ENCODE assay signal across 8 cellular contexts in the genomic region with DNA sequence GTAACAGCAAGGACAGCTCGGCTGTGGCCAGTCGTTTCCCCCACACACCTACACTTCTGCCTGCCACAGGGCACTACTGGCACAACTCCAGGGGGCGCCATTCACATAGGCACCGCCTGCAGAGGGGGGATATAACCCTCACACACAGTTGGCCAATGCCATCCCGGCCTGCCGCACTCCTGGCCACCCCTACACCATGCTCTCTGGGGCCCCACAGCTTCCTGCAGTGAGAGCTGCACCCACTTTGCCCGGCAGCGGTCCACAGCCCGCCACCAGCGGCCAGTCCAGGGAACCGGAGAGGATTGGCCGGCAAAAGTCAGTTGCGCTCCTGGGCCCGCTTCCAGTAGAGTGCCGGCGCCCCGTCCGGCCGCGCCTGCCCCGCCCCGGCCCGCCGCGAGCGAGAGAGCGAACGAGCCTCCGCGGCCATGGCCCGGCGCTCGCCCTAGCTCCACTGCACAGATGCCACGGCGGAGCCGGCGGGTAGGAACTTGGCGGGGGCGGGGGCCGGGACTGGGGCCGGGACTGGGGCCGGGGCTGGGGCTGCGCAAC. TPM values are rescaled to one million over a fixed set of nuclear protein-coding genes. Genes with fewer than 3 reads are reported as not detected.
DNase-seq lines count a peak whose midpoint lies in the region; ATAC-seq and TF ChIP-seq lines count a peak whose summit lies in the region.

No MANE protein-coding gene starts in this region.

- H3K36me3 ChIP-seq in ES-I3 (ENCODE audit: insufficient read depth, low read length): no peaks in the 10 kb centered on the region
- peaks cover 10% of the 10 kb centered on the region for H3K36me3 ChIP-seq in effector memory CD4-positive, alpha-beta T cell (ENCODE audit: control insufficient read depth, insufficient read depth, low read length)
- H3K36me3 ChIP-seq in lung (ENCODE audit: control insufficient read depth in 2 of 2, insufficient read depth in 2 of 2, low read length in 2 of 2): no peaks in the 10 kb centered on the region

- H3K9ac ChIP-seq in ES-I3 (ENCODE audit: low read depth, low read length): peak overlapping the region; percentile 50; the same call in 1 of the 2 replicates

- peak overlapping the region; percentile 71 for H3K4me3 Mint-ChIP-seq in activated CD4-positive, alpha-beta T cell treated with anti-CD3 and anti-CD28 coated beads, Interleukin-2, amount 10 ng/mL, durations not matched to agents 7 days and 5 days
- peak overlapping the region; percentile 86 for H3K4me3 Mint-ChIP-seq in stimulated activated effector memory CD8-positive, alpha-beta T cell treated with anti-CD3 and anti-CD28 coated beads, Interleukin-12 subunit alpha, Interleukin-12 subunit beta, amount 100 ng/mL, for 72 hours

- H3K4me3 ChIP-seq in effector memory CD4-positive, alpha-beta T cell (ENCODE audit: insufficient read depth, low read depth, low read length, poor library complexity, severe bottlenecking): peak overlapping the region; percentile 76
- peak overlapping the region; percentile 66 for H3K4me3 ChIP-seq in lung

- H3K36me3 Mint-ChIP-seq in activated CD4-positive, alpha-beta T cell treated with anti-CD3 and anti-CD28 coated beads, Interleukin-2, amount 10 ng/mL, durations not matched to agents 7 days and 5 days (ENCODE audit: low read depth): peaks cover 16% of the 10 kb centered on the region
- peaks cover 19% of the 10 kb centered on the region for H3K36me3 Mint-ChIP-seq in stimulated activated effector memory CD8-positive, alpha-beta T cell treated with anti-CD3 and anti-CD28 coated beads, Interleukin-12 subunit alpha, Interleukin-12 subunit beta, amount 100 ng/mL, for 72 hours

- no peaks in the 10 kb centered on the region for H3K9me3 Mint-ChIP-seq in activated CD4-positive, alpha-beta T cell treated with anti-CD3 and anti-CD28 coated beads, Interleukin-2, amount 10 ng/mL, durations not matched to agents 7 days and 5 days
- H3K9me3 Mint-ChIP-seq in stimulated activated effector memory CD8-positive, alpha-beta T cell treated with anti-CD3 and anti-CD28 coated beads, Interleukin-12 subunit alpha, Interleukin-12 subunit beta, amount 100 ng/mL, for 72 hours: no peaks in the 10 kb centered on the region

- peak; percentile 56 for DNase-seq in H4 (ENCODE audit: low spot score)
- DNase-seq in NAMALWA (ENCODE audit: low spot score): peak; percentile 61
- DNase-seq in activated CD4-positive, alpha-beta T cell treated with anti-CD3 and anti-CD28 coated beads, Interleukin-2, amount 10 ng/mL, durations not matched to agents 7 days and 5 days: peak; percentile 52
- DNase-seq in effector memory CD4-positive, alpha-beta T cell: no peak
- peak; percentile 81 for DNase-seq in lung (ENCODE audit: low spot score)
- peak; percentile 39 to 72 for DNase-seq in stimulated activated effector memory CD8-positive, alpha-beta T cell treated with anti-CD3 and anti-CD28 coated beads, Interleukin-12 subunit alpha, Interleukin-12 subunit beta, amount 100 ng/mL, for 72 hours (ENCODE audit: low spot score in 2 of 2)
- DNase-seq in OCI-M2 (lab: John Stamatoyannopoulos, UW; ENCODE audit: unreplicated experiment): no peak

- TF ChIP-seq CTCF in lung (IDR thresholded peaks at IDR 0.05; ENCODE audit: control extremely low read depth, extremely low read depth): peak; percentile 17

- peak overlapping the region; percentile 82 for H3K27ac ChIP-seq in effector memory CD4-positive, alpha-beta T cell (ENCODE audit: insufficient read depth, low read length, poor library complexity, severe bottlenecking)
- peak overlapping the region; percentile 49 to 86 for H3K27ac ChIP-seq in lung (ENCODE audit: low read depth in 1 of 2, low read length in 1 of 2)

- H3K27me3 Mint-ChIP-seq in activated CD4-positive, alpha-beta T cell treated with anti-CD3 and anti-CD28 coated beads, Interleukin-2, amount 10 ng/mL, durations not matched to agents 7 days and 5 days: no peaks in the 10 kb centered on the region

- WGBS in lung, 2 donors: 1% methylated on average over 33 to 43 of the region's 43 CpGs

- CTCF ChIA-PET in activated CD4-positive, alpha-beta T cell treated with anti-CD3 and anti-CD28 coated beads, Interleukin-2, amount 10 ng/mL, durations not matched to agents 7 days and 5 days (lab: Charles Lee): interaction anchor here (0.5 to 6.5 kb wide), 19 partner anchors 8 to 808 kb away, joined by 3 to 41 read pairs (median 4); no protein-coding TSS in a partner anchor

- H3K27ac Mint-ChIP-seq in activated CD4-positive, alpha-beta T cell treated with anti-CD3 and anti-CD28 coated beads, Interleukin-2, amount 10 ng/mL, durations not matched to agents 7 days and 5 days: peak overlapping the region; percentile 98
- no peak overlapping the region for H3K27ac Mint-ChIP-seq in stimulated activated effector memory CD8-positive, alpha-beta T cell treated with anti-CD3 and anti-CD28 coated beads, Interleukin-12 subunit alpha, Interleukin-12 subunit beta, amount 100 ng/mL, for 72 hours

- peak; percentile 50 for ATAC-seq in lung (ENCODE audit: insufficient read depth, low FRiP score)
- ATAC-seq in stimulated activated effector memory CD8-positive, alpha-beta T cell treated with anti-CD3 and anti-CD28 coated beads, Interleukin-12 subunit alpha, Interleukin-12 subunit beta, amount 100 ng/mL, for 72 hours: peak; percentile 66

- POLR2A ChIA-PET in activated CD4-positive, alpha-beta T cell treated with anti-CD3 and anti-CD28 coated beads, Interleukin-2, amount 10 ng/mL, durations not matched to agents 7 days and 5 days (lab: Charles Lee): interaction anchor here (0.6 kb wide), 1 partner anchor 261 kb away, joined by 4 read pairs; no protein-coding TSS in a partner anchor

- peaks cover 63% of the 10 kb centered on the region for H3K4me1 Mint-ChIP-seq in activated CD4-positive, alpha-beta T cell treated with anti-CD3 and anti-CD28 coated beads, Interleukin-2, amount 10 ng/mL, durations not matched to agents 7 days and 5 days
- peaks cover 84% of the 10 kb centered on the region for H3K4me1 Mint-ChIP-seq in stimulated activated effector memory CD8-positive, alpha-beta T cell treated with anti-CD3 and anti-CD28 coated beads, Interleukin-12 subunit alpha, Interleukin-12 subunit beta, amount 100 ng/mL, for 72 hours

- no peaks in the 10 kb centered on the region for H3K9me3 ChIP-seq in ES-I3 (ENCODE audit: control insufficient read depth, insufficient read depth, low read length)
- no peaks in the 10 kb centered on the region for H3K9me3 ChIP-seq in effector memory CD4-positive, alpha-beta T cell (ENCODE audit: control insufficient read depth, low read length)
- H3K9me3 ChIP-seq in lung (ENCODE audit: control insufficient read depth in 2 of 2, insufficient read depth in 1 of 2, low read length in 1 of 2): no peaks in the 10 kb centered on the region

- H3K27me3 ChIP-seq in effector memory CD4-positive, alpha-beta T cell (replicated peaks; ENCODE audit: control insufficient read depth, insufficient read depth, low read length, poor library complexity, severe bottlenecking): no peaks in the 10 kb centered on the region
- H3K27me3 ChIP-seq in lung (ENCODE audit: control insufficient read depth, insufficient read depth): no peaks in the 10 kb centered on the region

- H3K4me1 ChIP-seq in ES-I3 (ENCODE audit: insufficient read depth, low read length) (peaks cover 13% of the 10 kb centered on the region; the same call in 1 of the 2 replicates), lung (ENCODE audit: control insufficient read depth in 2 of 2, insufficient read depth in 2 of 2, low read length in 2 of 2) (peaks cover 9 to 29% of the 10 kb centered on the region in 2 donors)
- H3K4me1 ChIP-seq in effector memory CD4-positive, alpha-beta T cell (ENCODE audit: control insufficient read depth, insufficient read depth, low read length, poor library complexity, severe bottlenecking): peaks cover 62% of the 10 kb centered on the region

RNA-seq across cellular contexts. Expression of a gene that starts 25.6 kb away (rescaled TPM):
- 0.12 and 0.37 TPM in 2 replicates for total RNA-seq in H4 (2014; rRNA removed; shearing (Covaris generic))
- 1 to 10 TPM; 1.0 to 1.1 TPM for total RNA-seq in activated CD4-positive, alpha-beta T cell treated with anti-CD3 and anti-CD28 coated beads, Interleukin-2, amount 10 ng/mL, durations not matched to agents 7 days and 5 days
- total RNA-seq in lung: 10 to 100 TPM; 15.9 to 82.6 TPM
- polyA plus RNA-seq in lung: 100 to 1,000 TPM in 1 of 2 donors, 10 to 100 TPM in 1; 16.8 to 192 TPM

Comparison
In these comparisons a context has a peak if more than half of its experiments do, and no peak if none do; other contexts are left out.
1. DNase-seq: peak in H4 (single experiment), NAMALWA (single experiment), activated CD4-positive, alpha-beta T cell treated with anti-CD3 and anti-CD28 coated beads, Interleukin-2, amount 10 ng/mL, durations not matched to agents 7 days and 5 days (single experiment), lung (single experiment) and stimulated activated effector memory CD8-positive, alpha-beta T cell treated with anti-CD3 and anti-CD28 coated beads, Interleukin-12 subunit alpha, Interleukin-12 subunit beta, amount 100 ng/mL, for 72 hours (2 of 2); none in effector memory CD4-positive, alpha-beta T cell (0 of 3) and OCI-M2 (single experiment).
2. RNA of a gene that starts 25.6 kb away (total RNA-seq): 15.9 to 82.6 TPM in lung; 1.0 to 1.1 TPM in activated CD4-positive, alpha-beta T cell treated with anti-CD3 and anti-CD28 coated beads, Interleukin-2, amount 10 ng/mL, durations not matched to agents 7 days and 5 days and 0.12 to 0.37 TPM in H4; every median in the first group is over 4 times any median in the second.